Comparison of ENCODE assay signal across 2 cellular contexts in the genomic region with DNA sequence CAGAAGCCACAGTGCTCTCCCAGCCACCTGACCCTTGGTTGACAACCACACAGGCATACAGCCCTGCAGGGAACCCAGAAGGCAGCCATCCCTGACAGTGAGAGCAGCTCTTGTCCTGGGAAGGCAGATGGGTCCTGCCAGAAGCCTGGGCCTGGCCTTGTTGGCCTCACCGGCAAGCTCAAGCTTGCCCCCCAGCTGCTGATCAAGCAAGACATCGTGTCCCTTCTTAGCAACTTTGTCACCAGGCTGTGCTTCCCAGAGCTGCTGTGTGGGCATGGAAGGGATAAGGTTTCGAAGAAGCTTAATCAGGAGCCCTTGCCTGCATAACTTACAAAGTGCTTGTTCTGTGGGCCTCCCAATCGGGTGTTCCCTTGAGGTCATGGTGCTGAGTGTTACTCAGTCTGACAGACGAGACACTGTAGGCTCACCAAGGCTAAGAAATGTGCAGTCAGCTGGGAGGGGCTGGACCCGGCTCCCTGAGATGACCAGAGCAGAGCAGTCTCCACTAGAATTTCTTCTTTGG.
TF ChIP-seq lines count a peak whose summit lies in the region.

No MANE protein-coding gene starts in this region.

TF ChIP-seq in H1, 55 proteins besides CTCF, POLR2A, EP300 and RAD21:
- TF ChIP-seq, protein P1, sequence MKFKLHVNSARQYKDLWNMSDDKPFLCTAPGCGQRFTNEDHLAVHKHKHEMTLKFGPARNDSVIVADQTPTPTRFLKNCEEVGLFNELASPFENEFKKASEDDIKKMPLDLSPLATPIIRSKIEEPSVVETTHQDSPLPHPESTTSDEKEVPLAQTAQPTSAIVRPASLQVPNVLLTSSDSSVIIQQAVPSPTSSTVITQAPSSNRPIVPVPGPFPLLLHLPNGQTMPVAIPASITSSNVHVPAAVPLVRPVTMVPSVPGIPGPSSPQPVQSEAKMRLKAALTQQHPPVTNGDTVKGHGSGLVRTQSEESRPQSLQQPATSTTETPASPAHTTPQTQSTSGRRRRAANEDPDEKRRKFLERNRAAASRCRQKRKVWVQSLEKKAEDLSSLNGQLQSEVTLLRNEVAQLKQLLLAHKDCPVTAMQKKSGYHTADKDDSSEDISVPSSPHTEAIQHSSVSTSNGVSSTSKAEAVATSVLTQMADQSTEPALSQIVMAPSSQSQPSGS (IDR thresholded peaks at IDR 0.05; ENCODE audit: low read length), result no peak
- TF ChIP-seq GABPA (IDR thresholded peaks at IDR 0.05; ENCODE audit: borderline replicate concordance, insufficient read depth, low read length) (no peak), TAF1 (IDR thresholded peaks at IDR 0.05; ENCODE audit: low read depth, low read length) (no peak)

TF ChIP-seq in GM12891, 5 proteins besides CTCF, POLR2A, EP300 and RAD21:
- TF ChIP-seq POLR2AphosphoS5 (IDR thresholded peaks at IDR 0.05; ENCODE audit: low read depth, low read length) (no peak), SPI1 (IDR thresholded peaks at IDR 0.05; ENCODE audit: low read depth, low read length) (no peak), PAX5 (IDR thresholded peaks at IDR 0.05; ENCODE audit: insufficient read depth, low read length, severe bottlenecking) (no peak), POU2F2 (IDR thresholded peaks at IDR 0.05; ENCODE audit: low read depth, low read length) (no peak), TAF1 (IDR thresholded peaks at IDR 0.05; ENCODE audit: low read depth, low read length) (no peak)
